ENCODE assay signal across 11 cellular contexts in the genomic region with DNA sequence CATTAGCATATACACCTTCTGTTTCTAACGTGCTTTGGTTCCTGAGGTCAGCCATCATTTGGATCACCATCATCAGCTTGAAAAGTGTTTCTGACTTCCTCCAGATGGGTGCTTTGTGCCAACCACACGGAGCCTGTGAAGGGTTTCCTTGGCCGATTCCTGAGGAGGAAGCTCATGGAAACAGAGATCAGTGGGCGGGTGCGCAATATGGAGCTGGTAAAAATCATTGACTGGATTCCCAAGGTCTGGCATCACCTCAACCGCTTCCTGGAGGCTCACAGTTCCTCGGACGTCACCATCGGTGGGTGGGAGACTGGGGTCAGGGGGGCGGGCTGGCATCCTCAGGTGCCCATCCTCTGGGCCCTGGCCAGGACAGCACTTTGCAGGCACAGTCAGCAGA. TPM values are rescaled to one million over a fixed set of nuclear protein-coding genes. Genes with fewer than 3 reads are reported as not detected.
"Had no signal": no experiment of that assay in that cellular context is flagged by ENCODE, and none has a peak within 500 bp of the region (broad histone marks: within the 10 kb centered on the region; RNA-seq: fewer than 3 reads in every experiment).

No MANE protein-coding gene starts in this region.

- H3K9me3 ChIP-seq: HAP-1 had no signal

- H3K4me3 ChIP-seq: GM23248, HAP-1 had no signal

- ATAC-seq: HCT116, HepG2 had no signal

- DNase-seq: GM23248, GOT3, H7, HFFc6 had no signal

- H3K9ac ChIP-seq: GM23248 had no signal

- H3K36me3 ChIP-seq: HAP-1 had no signal

- H2AFZ ChIP-seq: GM23248 had no signal

- H3K4me1 ChIP-seq: HAP-1 had no signal

- H3K27ac ChIP-seq: GM23248, HL-60 had no signal

RNA-seq across cellular contexts. Expression of a gene that starts 54.8 kb away (rescaled TPM):
- total RNA-seq: GM23248, H4, HepG2, HFFc6, HT1080 had no signal
- polyA plus RNA-seq: GM23248, HepG2, IgD-negative memory B cell had no signal
